Comparison of ENCODE assay signal across 1 cellular context in the genomic region with DNA sequence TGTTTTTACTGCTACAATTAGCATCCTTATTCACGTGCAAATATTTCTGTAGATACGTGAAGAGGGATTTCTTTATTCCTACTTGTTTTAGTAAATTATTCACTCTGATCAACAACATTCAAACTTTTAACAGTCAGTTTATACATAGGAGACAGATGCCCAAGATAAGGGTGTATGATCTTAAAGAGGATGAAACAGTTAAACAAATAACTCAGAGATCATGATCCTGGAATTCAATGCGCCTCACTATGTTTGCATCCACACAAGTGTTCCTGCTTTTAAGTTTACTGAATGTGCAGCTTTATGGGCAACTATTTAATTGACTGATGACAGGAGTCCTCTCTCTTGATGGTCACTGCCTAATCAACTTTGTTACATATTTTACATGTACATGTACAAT.
TF ChIP-seq lines count a peak whose summit lies in the region.

No MANE protein-coding gene starts in this region.

TF ChIP-seq in A549, 52 proteins besides CTCF, POLR2A, EP300 and RAD21 (continued from another document):
- TF ChIP-seq MAX (IDR thresholded peaks at IDR 0.05) (0 out of 2 replicates have a peak, but pooled peaks have one; percentile 35), ZFP36 (IDR thresholded peaks at IDR 0.05; ENCODE audit: borderline replicate concordance, partially characterized antibody) (no peak), MYC (IDR thresholded peaks at IDR 0.05; ENCODE audit: borderline replicate concordance, low read length) (no peak), REST (IDR thresholded peaks at IDR 0.05) (no peak), HMGXB4 (CRISPR knock-in tag; IDR thresholded peaks at IDR 0.05; ENCODE audit: borderline replicate concordance) (no peak), FOSB (CRISPR knock-in tag; IDR thresholded peaks at IDR 0.05) (no peak)
